In genomic region chr16:1129106-1129960, GRCh38 we compare ENCODE assay signal across 8 cellular contexts. TPM values are rescaled to one million over a fixed set of nuclear protein-coding genes. Genes with fewer than 3 reads are reported as not detected.
"Had no signal": no experiment of that assay in that cellular context is flagged by ENCODE, and none has a peak within 500 bp of the region (broad histone marks: within the 10 kb centered on the region; RNA-seq: fewer than 3 reads in every experiment).

No MANE protein-coding gene starts in this region.

- DNase-seq: GM23248, GOT3, H7, HFFc6, KG1 had no signal

- H3K9ac ChIP-seq: GM23248 had no signal

- H3K4me3 ChIP-seq: GM23248, HAP-1 had no signal

- H3K36me3 Mint-ChIP-seq: IgD-negative memory B cell had no signal

- H3K4me1 ChIP-seq: HAP-1 had no signal

- H3K27ac ChIP-seq: GM23248 had no signal

- H3K9me3 Mint-ChIP-seq: HFFc6, IgD-negative memory B cell had no signal

- H3K9me3 ChIP-seq: HAP-1 had no signal

- H3K4me1 Mint-ChIP-seq: IgD-negative memory B cell had no signal

- H3K4me3 Mint-ChIP-seq: HFFc6, IgD-negative memory B cell had no signal

- H2AFZ ChIP-seq: GM23248 had no signal

- H3K27ac Mint-ChIP-seq: HFFc6, IgD-negative memory B cell had no signal

- H3K36me3 ChIP-seq: HAP-1 had no signal

RNA-seq across cellular contexts. Expression of gene CACNA1H, which starts 23.6 kb away (rescaled TPM):
- polyA plus RNA-seq: GM23248, IgD-negative memory B cell had no signal

RNA-seq across cellular contexts. Expression of gene C1QTNF8, which starts 33.3 kb away (rescaled TPM):
- total RNA-seq: GM23248, H4, H7, HFFc6 had no signal
- polyA plus RNA-seq: GM23248, IgD-negative memory B cell had no signal

RNA-seq across cellular contexts. Expression of gene SSTR5, which starts 56.8 kb away (rescaled TPM):
- total RNA-seq: GM23248, H4, HFFc6 had no signal
- polyA plus RNA-seq: GM23248, IgD-negative memory B cell had no signal
